20 cellular contexts compared by ENCODE assay signal in the genomic region with DNA sequence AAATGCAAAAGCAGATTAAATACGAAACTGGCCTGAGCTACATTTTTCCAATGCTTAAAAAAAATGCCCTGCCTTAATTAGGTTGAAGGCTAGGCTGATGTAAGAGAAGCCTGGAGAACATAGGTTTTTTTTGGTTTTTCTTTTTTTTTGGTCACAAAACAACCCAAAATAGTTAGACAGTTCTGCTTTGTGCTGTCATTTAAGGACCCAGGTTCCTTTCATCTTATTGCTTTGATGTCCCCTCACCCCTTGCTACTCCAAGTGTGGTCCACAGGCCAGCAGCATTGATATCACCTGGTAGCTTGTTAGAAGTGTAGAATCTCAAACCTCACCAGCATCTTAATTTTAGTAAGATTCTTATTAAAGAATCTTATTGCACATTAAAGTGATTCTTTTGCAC.
"Had no signal": no experiment of that assay in that cellular context is flagged by ENCODE, and none has a peak within 500 bp of the region (broad histone marks: within the 10 kb centered on the region; RNA-seq: fewer than 3 reads in every experiment).

No MANE protein-coding gene starts in this region.

- H3K9me3 ChIP-seq: esophagus muscularis mucosa, gastrocnemius medialis, heart right ventricle, neutrophil, right atrium auricular region, sigmoid colon had no signal

- DNase-seq: effector memory CD8-positive, alpha-beta T cell; gastrocnemius medialis; heart right ventricle; hypothalamus; kidney glomerular epithelial cell; mesendoderm; naive thymus-derived CD8-positive, alpha-beta T cell; posterior cingulate gyrus; sigmoid colon; stimulated activated CD4-positive, alpha-beta T cell treated with anti-CD3 and anti-CD28 coated beads, Interleukin-2, amount 100 ng/mL, for 24 hours; stimulated activated CD4-positive, alpha-beta T cell treated with anti-CD3 and anti-CD28 coated beads, Interleukin-4, amount 100 ng/mL, for 4 hours; stimulated activated naive B cell treated with anti-CD40 and anti-IgM and Interleukin-4, amounts not matched to agents 10 μg/mL and 1 μg/mL and 100 μg/mL, for 72 hours; stimulated activated naive CD8-positive, alpha-beta T cell treated with anti-CD3 and anti-CD28 coated beads, Interleukin-15, amount 100 ng/mL, for 72 hours had no signal

- H3K4me3 Mint-ChIP-seq: dendritic cell treated with granulocyte-macrophage colony-stimulating factor and Interleukin-4, amounts not matched to agents 40 ng/mL and 50 ng/mL, for 4 days; stimulated activated naive B cell treated with anti-CD40 and anti-IgM and Interleukin-4, amounts not matched to agents 10 μg/mL and 1 μg/mL and 100 μg/mL, for 72 hours; stimulated activated naive CD8-positive, alpha-beta T cell treated with anti-CD3 and anti-CD28 coated beads, Interleukin-15, amount 100 ng/mL, for 72 hours; type B pancreatic cell had no signal

- H3K27me3 Mint-ChIP-seq: dendritic cell treated with granulocyte-macrophage colony-stimulating factor and Interleukin-4, amounts not matched to agents 40 ng/mL and 50 ng/mL, for 4 days; effector memory CD8-positive, alpha-beta T cell; naive thymus-derived CD8-positive, alpha-beta T cell; stimulated activated naive B cell treated with anti-CD40 and anti-IgM and Interleukin-4, amounts not matched to agents 10 μg/mL and 1 μg/mL and 100 μg/mL, for 72 hours; stimulated activated naive CD8-positive, alpha-beta T cell treated with anti-CD3 and anti-CD28 coated beads, Interleukin-15, amount 100 ng/mL, for 72 hours; type B pancreatic cell had no signal

- H3K9me3 Mint-ChIP-seq: type B pancreatic cell had no signal

- H3K27ac Mint-ChIP-seq: dendritic cell treated with granulocyte-macrophage colony-stimulating factor and Interleukin-4, amounts not matched to agents 40 ng/mL and 50 ng/mL, for 4 days; stimulated activated naive B cell treated with anti-CD40 and anti-IgM and Interleukin-4, amounts not matched to agents 10 μg/mL and 1 μg/mL and 100 μg/mL, for 72 hours; stimulated activated naive CD8-positive, alpha-beta T cell treated with anti-CD3 and anti-CD28 coated beads, Interleukin-15, amount 100 ng/mL, for 72 hours; type B pancreatic cell had no signal

- H3K27me3 ChIP-seq: esophagus muscularis mucosa, gastrocnemius medialis, heart right ventricle, neutrophil, right atrium auricular region, sigmoid colon had no signal

- H3K36me3 ChIP-seq: esophagus muscularis mucosa, gastrocnemius medialis, heart right ventricle, neutrophil, right atrium auricular region, sigmoid colon had no signal

- H3K4me3 ChIP-seq: esophagus muscularis mucosa, gastrocnemius medialis, heart right ventricle, right atrium auricular region, sigmoid colon, skin epidermis had no signal

- H3K27ac ChIP-seq: epithelial cell of prostate, esophagus muscularis mucosa, gastrocnemius medialis, heart right ventricle, neutrophil, right atrium auricular region, sigmoid colon had no signal

- ATAC-seq: effector memory CD8-positive, alpha-beta T cell; gastrocnemius medialis; heart right ventricle; naive thymus-derived CD8-positive, alpha-beta T cell; stimulated activated naive B cell treated with anti-CD40 and anti-IgM and Interleukin-4, amounts not matched to agents 10 μg/mL and 1 μg/mL and 100 μg/mL, for 72 hours; stimulated activated naive CD8-positive, alpha-beta T cell treated with anti-CD3 and anti-CD28 coated beads, Interleukin-15, amount 100 ng/mL, for 72 hours had no signal
